In the genomic region with DNA sequence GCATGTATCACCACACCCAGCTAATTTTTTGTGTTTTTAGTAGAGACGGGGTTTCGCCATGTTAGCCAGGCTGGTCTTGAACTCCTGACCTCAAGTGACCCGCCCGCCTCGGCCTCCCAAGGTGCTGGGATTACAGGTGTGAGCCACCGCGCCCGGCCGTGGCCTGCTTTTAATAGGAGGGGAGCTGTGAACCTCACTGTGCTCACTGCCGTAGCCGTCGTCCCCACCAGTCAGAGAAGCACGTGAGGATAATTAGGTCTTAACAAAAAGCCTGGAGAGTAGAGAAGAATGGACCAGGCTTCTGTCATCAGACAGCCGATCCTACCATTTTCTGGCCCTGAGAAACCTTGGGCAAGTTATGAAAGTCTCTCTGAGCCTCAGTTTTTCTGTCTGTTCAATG, we compare ENCODE assay signal across 12 cellular contexts. TPM values are rescaled to one million over a fixed set of nuclear protein-coding genes. Genes with fewer than 3 reads are reported as not detected.
A peak's percentile ranks its signal among the peaks of the same experiment; 100 is the strongest.
DNase-seq lines count a peak whose midpoint lies in the region; ATAC-seq, FAIRE-seq and TF ChIP-seq lines count a peak whose summit lies in the region.
"Not testable (repeated sequence)": the region's sequence is repeated elsewhere in the genome, so short reads cannot be mapped to it uniquely, and the experiment has no call there.
"Had no signal": no experiment of that assay in that cellular context is flagged by ENCODE, and none has a peak within 500 bp of the region (broad histone marks: within the 10 kb centered on the region; RNA-seq: fewer than 3 reads in every experiment).

No MANE protein-coding gene starts in this region.

- not testable (repeated sequence) for FAIRE-seq in HepG2 (lab: Jason Lieb, UNC)

- intact Hi-C loops in Right ventricle myocardium inferior (cut with DNase I); HepG2 (cut with micrococcal nuclease; ENCODE audit: unreplicated experiment): not testable (repeated sequence)

- not testable (repeated sequence) for H3K9me3 ChIP-seq in HepG2 (ENCODE audit: low read length); osteoblast (ENCODE audit: low read depth, low read length)

- BruUV-seq in HepG2 (replicated peaks; lab: Mats Ljungman, UMichigan) = not testable (repeated sequence)

- not testable (repeated sequence) for H3K4me3 ChIP-seq in HepG2 (replicated peaks in 1 of 3; ENCODE audit: insufficient read depth in 1 of 3, low read depth in 2 of 3, low read length in 3 of 3); osteoblast (ENCODE audit: insufficient read depth, low read length)

- not testable (repeated sequence) for H3K9ac ChIP-seq in HepG2 (ENCODE audit: insufficient read depth, low read depth, low read length)

- 96% methylated on average over 7 of the region's 14 CpGs for WGBS in HepG2 (ENCODE audit: low lambda C conversion rate)

- not testable (repeated sequence) for TF ChIP-seq CTCF in HepG2 (CRISPR knock-in tag; IDR thresholded peaks at IDR 0.05); osteoblast (IDR thresholded peaks at IDR 0.05; ENCODE audit: extremely low read depth, low read depth, low read length)

- H3K4me2 ChIP-seq in HepG2 (ENCODE audit: low read depth, low read length); osteoblast (ENCODE audit: insufficient read depth, low read length): not testable (repeated sequence)

- not testable (repeated sequence) for H4K20me1 ChIP-seq in HepG2 (ENCODE audit: insufficient read depth, low read length); osteoblast (ENCODE audit: insufficient read depth, low read length)

- CTCF ChIA-PET in HepG2 (lab: Yijun Ruan, JAX; ENCODE audit: low intra/inter-chr PET ratio, low total read pairs) = interaction anchor here (0.8 kb wide), 1 partner anchor 44 kb away, joined by 4 read pairs; no protein-coding TSS in a partner anchor

- not testable (repeated sequence) for H3K27me3 ChIP-seq in HepG2 (ENCODE audit: control insufficient read depth in 1 of 2, insufficient read depth in 2 of 2, low read length in 2 of 2); osteoblast (ENCODE audit: insufficient read depth, low read length)

- not testable (repeated sequence) for ATAC-seq in Right ventricle myocardium inferior, HepG2

- peak; percentile 44 for DNase-seq in Right ventricle myocardium inferior (ENCODE audit: missing footprints)
- not testable (repeated sequence) for DNase-seq in HepG2 (ENCODE audit: low spot score)
- peak; percentile 60 for DNase-seq in osteoblast (ENCODE audit: insufficient read length, low spot score, missing footprints)

- TF ChIP-seq EP300 in HepG2 (IDR thresholded peaks at IDR 0.05; ENCODE audit: low read depth in 2 of 2, low read length in 2 of 2); HepG2 (CRISPR knock-in tag; IDR thresholded peaks at IDR 0.05; ENCODE audit: borderline replicate concordance): not testable (repeated sequence)

- H2AFZ ChIP-seq in HepG2 (ENCODE audit: low read length); osteoblast (ENCODE audit: low read length): not testable (repeated sequence)

- not testable (repeated sequence) for TF ChIP-seq RAD21 in HepG2 (CRISPR knock-in tag; IDR thresholded peaks at IDR 0.05)

- H3K4me1 ChIP-seq in HepG2 (ENCODE audit: insufficient read depth, low read length); osteoblast (ENCODE audit: insufficient read depth, low read length): not testable (repeated sequence)

- not testable (repeated sequence) for TF ChIP-seq POLR2A in HepG2 (IDR thresholded peaks at IDR 0.05; ENCODE audit: insufficient read depth in 1 of 2, low read depth in 2 of 2, low read length in 2 of 2)

- in situ Hi-C loops in HepG2 (cut with HindIII; ENCODE audit: extremely low pct_ligation_motif_present, low pct_unique_long_range_greater_than_20kb) = not testable (repeated sequence)

- H3K79me2 ChIP-seq in HepG2 (ENCODE audit: insufficient read depth, low read length); osteoblast (ENCODE audit: insufficient read depth, low read length): not testable (repeated sequence)

- H3K27ac ChIP-seq in HepG2 (ENCODE audit: extremely low read length, insufficient read depth, low read length); osteoblast (ENCODE audit: low read depth, low read length): not testable (repeated sequence)

- not testable (repeated sequence) for H3K36me3 ChIP-seq in HepG2 (replicated peaks in 1 of 2; ENCODE audit: control insufficient read depth in 1 of 2, insufficient read depth in 2 of 2, low read length in 2 of 2); osteoblast (ENCODE audit: insufficient read depth, low read length)

- POLR2A ChIA-PET in HepG2 (lab: Yijun Ruan, JAX) = not testable (repeated sequence)

TF ChIP-seq in HepG2, 621 proteins besides CTCF, POLR2A, EP300 and RAD21:
- peak; percentile 42; the same call in 1 of the 2 replicates for TF ChIP-seq ZNF629 (CRISPR knock-in tag; conservative IDR thresholded peaks at IDR 0.05)

RNA-seq across cellular contexts. Expression of a gene that starts 42.9 kb away (rescaled TPM):
- 0.08 TPM for total RNA-seq in Right ventricle myocardium inferior
- total RNA-seq in HepG2 (2016; rRNA removed; fragmentation: Illumina TruSeq; extraction: Trizol) = 0.14 and 0.29 TPM in 2 replicates
- not detected in 2 replicates for total RNA-seq in HepG2 (2016; cell fraction: cytosol; rRNA removed; fragmentation: Illumina TruSeq; extraction: Trizol; ENCODE audit: low read depth)
- total RNA-seq in HepG2 (2016; cell fraction: insoluble cytoplasmic fraction; rRNA removed; fragmentation: Illumina TruSeq; extraction: Trizol) = 0.09 and 0.28 TPM in 2 replicates
- total RNA-seq in HepG2 (2016; cell fraction: membrane; rRNA removed; fragmentation: Illumina TruSeq; extraction: Trizol) = 0.03 and 0.12 TPM in 2 replicates
- total RNA-seq in HepG2 (2016; cell fraction: nucleus; rRNA removed; fragmentation: Illumina TruSeq; extraction: Trizol) = 0.28 and 0.37 TPM in 2 replicates
- polyA plus RNA-seq in HepG2 (2011; rRNA removed) = 0.01 and 0.07 TPM in 2 replicates
- polyA plus RNA-seq in HepG2 (2011; cell fraction: cytosol; rRNA removed) = 0.01 TPM in 1 of 2 replicates, not detected in the other
- polyA plus RNA-seq in HepG2 (2011; cell fraction: nucleus; rRNA removed) = 0.11 and 0.16 TPM in 2 replicates
- polyA plus RNA-seq in HepG2 (2012) = 0.05 and 0.12 TPM in 2 replicates
- polyA plus RNA-seq in HepG2 (2016; cell fraction: cytosol; fragmentation: Illumina TruSeq; extraction: Trizol; ENCODE audit: low read depth) = 0.03 TPM in 1 of 2 replicates, not detected in the other
- polyA plus RNA-seq in HepG2 (2016; cell fraction: insoluble cytoplasmic fraction; fragmentation: Illumina TruSeq; extraction: Trizol; ENCODE audit: low read depth) = 0.05 and 0.12 TPM in 2 replicates
- 0.05 and 0.07 TPM in 2 replicates for polyA plus RNA-seq in HepG2 (2016; cell fraction: membrane; fragmentation: Illumina TruSeq; extraction: Trizol; ENCODE audit: low read depth)
- polyA plus RNA-seq in HepG2 (2016; cell fraction: nucleus; fragmentation: Illumina TruSeq; extraction: Trizol; ENCODE audit: insufficient read depth, low read depth) = 0.37 and 0.41 TPM in 2 replicates
- polyA minus RNA-seq in HepG2 (2011; rRNA and poly(A)+ RNA removed; ENCODE audit: low replicate concordance) = 0.05 and 0.50 TPM in 2 replicates
- not detected in 2 replicates for polyA minus RNA-seq in HepG2 (2011; cell fraction: cytosol; rRNA and poly(A)+ RNA removed)
- polyA minus RNA-seq in HepG2 (2011; cell fraction: nucleus; rRNA and poly(A)+ RNA removed) = 0.12 and 0.13 TPM in 2 replicates
- not detected in 2 replicates for total RNA-seq in osteoblast
- total RNA-seq: Calu3; CD4-positive, alpha-beta memory T cell; CD4-positive, alpha-beta T cell; CD4-positive, CD25-positive, alpha-beta regulatory T cell; CD8-positive, alpha-beta memory T cell; CD8-positive, alpha-beta T cell had no signal
- polyA plus RNA-seq: AG04450; BJ; CD14-positive monocyte; CD4-positive, alpha-beta memory T cell had no signal
